In the genomic region with DNA sequence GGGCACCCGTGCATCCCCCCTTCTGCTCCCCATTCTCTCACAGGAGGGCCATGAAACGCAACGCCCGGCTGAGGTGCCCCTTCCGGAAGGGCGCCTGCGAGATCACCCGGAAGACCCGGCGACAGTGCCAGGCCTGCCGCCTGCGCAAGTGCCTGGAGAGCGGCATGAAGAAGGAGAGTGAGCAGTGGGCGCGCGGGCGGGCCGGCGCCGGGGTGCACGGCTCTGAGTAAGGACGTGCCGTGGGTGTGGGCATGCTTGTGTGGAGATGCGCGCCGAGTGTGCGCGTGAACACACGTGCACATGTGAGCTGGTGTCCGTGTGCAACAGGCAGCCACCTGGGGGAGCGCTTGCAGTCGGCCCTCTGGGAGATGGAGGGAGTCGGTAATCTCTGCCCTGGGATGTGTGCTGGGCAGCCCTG, we compare ENCODE assay signal across 1 cellular context.
TF ChIP-seq lines count a peak whose summit lies in the region.

No MANE protein-coding gene starts in this region.

TF ChIP-seq in HepG2, 621 proteins besides CTCF, POLR2A, EP300 and RAD21 (continued from another document):
- TF ChIP-seq, protein P1, sequence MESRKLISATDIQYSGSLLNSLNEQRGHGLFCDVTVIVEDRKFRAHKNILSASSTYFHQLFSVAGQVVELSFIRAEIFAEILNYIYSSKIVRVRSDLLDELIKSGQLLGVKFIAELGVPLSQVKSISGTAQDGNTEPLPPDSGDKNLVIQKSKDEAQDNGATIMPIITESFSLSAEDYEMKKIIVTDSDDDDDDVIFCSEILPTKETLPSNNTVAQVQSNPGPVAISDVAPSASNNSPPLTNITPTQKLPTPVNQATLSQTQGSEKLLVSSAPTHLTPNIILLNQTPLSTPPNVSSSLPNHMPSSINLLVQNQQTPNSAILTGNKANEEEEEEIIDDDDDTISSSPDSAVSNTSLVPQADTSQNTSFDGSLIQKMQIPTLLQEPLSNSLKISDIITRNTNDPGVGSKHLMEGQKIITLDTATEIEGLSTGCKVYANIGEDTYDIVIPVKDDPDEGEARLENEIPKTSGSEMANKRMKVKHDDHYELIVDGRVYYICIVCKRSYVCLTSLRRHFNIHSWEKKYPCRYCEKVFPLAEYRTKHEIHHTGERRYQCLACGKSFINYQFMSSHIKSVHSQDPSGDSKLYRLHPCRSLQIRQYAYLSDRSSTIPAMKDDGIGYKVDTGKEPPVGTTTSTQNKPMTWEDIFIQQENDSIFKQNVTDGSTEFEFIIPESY (CRISPR knock-in tag; IDR thresholded peaks at IDR 0.05) = no peak
- TF ChIP-seq ZNF816 (CRISPR knock-in tag; IDR thresholded peaks at IDR 0.05; ENCODE audit: borderline replicate concordance) (no peak), ZNF24 (IDR thresholded peaks at IDR 0.05) (no peak), TEAD2 (CRISPR knock-in tag; IDR thresholded peaks at IDR 0.05) (no peak), HNRNPL (IDR thresholded peaks at IDR 0.05; ENCODE audit: low read depth, low read length) (no peak), ZNF761 (CRISPR knock-in tag; conservative IDR thresholded peaks at IDR 0.05) (no peak), ZNF441 (CRISPR knock-in tag; IDR thresholded peaks at IDR 0.05; ENCODE audit: borderline replicate concordance) (no peak), ARID2 (CRISPR knock-in tag; IDR thresholded peaks at IDR 0.05; ENCODE audit: borderline replicate concordance) (no peak), SRY (CRISPR knock-in tag; IDR thresholded peaks at IDR 0.05) (no peak), ZNF792 (CRISPR knock-in tag; IDR thresholded peaks at IDR 0.05) (no peak), PTBP1 (IDR thresholded peaks at IDR 0.05; ENCODE audit: low read depth, low read length, poor library complexity, severe bottlenecking) (no peak), ZFP1 (CRISPR knock-in tag; IDR thresholded peaks at IDR 0.05) (no peak), GFI1 (CRISPR knock-in tag; IDR thresholded peaks at IDR 0.05; ENCODE audit: borderline replicate concordance) (no peak)
- TF ChIP-seq, protein P2, sequence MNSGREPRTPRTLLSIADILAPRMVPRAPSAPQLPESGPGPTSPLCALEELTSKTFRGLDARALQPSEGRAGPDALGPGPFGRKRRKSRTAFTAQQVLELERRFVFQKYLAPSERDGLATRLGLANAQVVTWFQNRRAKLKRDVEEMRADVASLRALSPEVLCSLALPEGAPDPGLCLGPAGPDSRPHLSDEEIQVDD (CRISPR knock-in tag; IDR thresholded peaks at IDR 0.05; ENCODE audit: borderline replicate concordance) = no peak
- TF ChIP-seq, protein P3, sequence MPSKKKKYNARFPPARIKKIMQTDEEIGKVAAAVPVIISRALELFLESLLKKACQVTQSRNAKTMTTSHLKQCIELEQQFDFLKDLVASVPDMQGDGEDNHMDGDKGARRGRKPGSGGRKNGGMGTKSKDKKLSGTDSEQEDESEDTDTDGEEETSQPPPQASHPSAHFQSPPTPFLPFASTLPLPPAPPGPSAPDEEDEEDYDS (CRISPR knock-in tag; IDR thresholded peaks at IDR 0.05) = no peak
